ENCODE assay signal across 20 cellular contexts in the genomic region with DNA sequence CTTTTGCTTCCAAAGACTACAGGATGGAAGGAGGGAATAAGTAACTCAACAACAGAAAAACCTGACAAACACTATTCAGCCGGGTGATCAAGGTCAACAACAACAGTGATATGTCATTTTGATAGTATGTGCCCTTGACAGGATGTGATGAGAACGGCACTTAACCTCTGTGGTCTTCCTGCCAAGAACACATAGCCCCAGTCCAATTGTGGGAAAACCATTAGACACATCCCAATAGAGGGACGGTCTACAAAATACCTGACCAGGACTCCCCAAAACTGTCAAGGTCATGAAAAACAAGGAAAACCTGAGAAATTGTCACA. TPM values are rescaled to one million over a fixed set of nuclear protein-coding genes. Genes with fewer than 3 reads are reported as not detected.
"Had no signal": no experiment of that assay in that cellular context is flagged by ENCODE, and none has a peak within 500 bp of the region (broad histone marks: within the 10 kb centered on the region; RNA-seq: fewer than 3 reads in every experiment).

No MANE protein-coding gene starts in this region.

- H3K27me3 ChIP-seq: stomach, upper lobe of right lung had no signal

- H3K27ac ChIP-seq: left lung, stomach, thoracic aorta, upper lobe of right lung, VCaP had no signal

- H3K9me3 ChIP-seq: left lung, stomach, thoracic aorta, upper lobe of right lung had no signal

- ATAC-seq: activated naive CD4-positive, alpha-beta T cell treated with anti-CD3 and anti-CD28 coated beads, Interleukin-2, amount 50 U/mL, for 72 hours; left lung; upper lobe of right lung had no signal

- DNase-seq: activated CD4-positive, alpha-beta T cell treated with anti-CD3 and anti-CD28 coated beads for 1 hour; activated gamma-delta T cell; endodermal cell; foreskin melanocyte; islet precursor cell; left lung; midbrain; stomach; SW 1271; upper lobe of right lung had no signal

- FAIRE-seq: colon had no signal

- H3K4me3 ChIP-seq: left lung, stomach, thoracic aorta, upper lobe of right lung had no signal

- H3K4me1 Mint-ChIP-seq: endodermal cell had no signal

- H3K27ac Mint-ChIP-seq: activated naive CD4-positive, alpha-beta T cell treated with anti-CD3 and anti-CD28 coated beads, Interleukin-2, amount 50 U/mL, for 72 hours; endodermal cell; progenitor cell of endocrine pancreas had no signal

- H3K36me3 ChIP-seq: left lung, stomach, thoracic aorta, upper lobe of right lung had no signal

- H3K36me3 Mint-ChIP-seq: activated naive CD4-positive, alpha-beta T cell treated with anti-CD3 and anti-CD28 coated beads, Interleukin-2, amount 50 U/mL, for 72 hours had no signal

- H3K4me1 ChIP-seq: left lung, stomach, upper lobe of right lung had no signal

- H3K9me3 Mint-ChIP-seq: activated naive CD4-positive, alpha-beta T cell treated with anti-CD3 and anti-CD28 coated beads, Interleukin-2, amount 50 U/mL, for 72 hours; endodermal cell; neural crest cell had no signal

- H3K4me3 Mint-ChIP-seq: endodermal cell, neural crest cell had no signal

RNA-seq across cellular contexts. Expression of gene AMER2, which starts 43.1 kb away (rescaled TPM):
- total RNA-seq: activated naive CD4-positive, alpha-beta T cell treated with anti-CD3 and anti-CD28 coated beads, Interleukin-2, amount 50 U/mL, for 72 hours; lung microvascular endothelial cell; osteoblast; right cardiac atrium; skeletal muscle tissue; thoracic aorta; upper lobe of right lung had no signal
